In the genomic region with DNA sequence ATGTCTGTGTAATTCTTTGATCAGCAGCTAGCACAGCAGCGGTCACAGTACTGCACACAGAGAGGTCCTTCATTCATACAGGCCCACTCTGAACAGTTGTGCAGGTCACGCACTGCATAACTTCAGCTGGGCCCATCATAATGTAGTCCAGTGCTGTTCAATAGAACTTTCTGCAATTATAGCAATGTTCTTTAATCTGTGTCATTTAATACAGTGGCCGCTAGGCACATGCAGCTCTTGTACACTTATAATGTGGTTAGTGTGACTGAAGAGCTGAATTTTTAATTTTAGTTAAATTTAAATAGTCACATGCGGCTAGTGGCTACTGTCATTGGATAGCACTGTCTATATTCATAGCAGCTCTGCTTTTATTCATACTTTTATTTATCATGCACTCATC, we compare ENCODE assay signal across 15 cellular contexts. TPM values are rescaled to one million over a fixed set of nuclear protein-coding genes. Genes with fewer than 3 reads are reported as not detected.
DNase-seq lines count a peak whose midpoint lies in the region; ATAC-seq and TF ChIP-seq lines count a peak whose summit lies in the region.
"Had no signal": no experiment of that assay in that cellular context is flagged by ENCODE, and none has a peak within 500 bp of the region (broad histone marks: within the 10 kb centered on the region; RNA-seq: fewer than 3 reads in every experiment).

No MANE protein-coding gene starts in this region.

- no peak overlapping the region for H3K27ac Mint-ChIP-seq in activated T-cell treated with anti-CD3 and anti-CD28 coated beads, Interleukin-2, amount 50 U/mL, for 72 hours
- H3K27ac Mint-ChIP-seq: B cell; CD4-positive, alpha-beta memory T cell had no signal

- H3K4me1 Mint-ChIP-seq in activated T-cell treated with anti-CD3 and anti-CD28 coated beads, Interleukin-2, amount 50 U/mL, for 72 hours (ENCODE audit: low read depth), result no peaks in the 10 kb centered on the region
- H3K4me1 Mint-ChIP-seq: B cell; CD4-positive, alpha-beta memory T cell had no signal

- H3K4me3 ChIP-seq in gastroesophageal sphincter, result no peak overlapping the region
- no peak overlapping the region for H3K4me3 ChIP-seq in prostate gland

- TF ChIP-seq CTCF in gastroesophageal sphincter (IDR thresholded peaks at IDR 0.05) (peak in 1 of 4 experiments; percentile 10), prostate gland (IDR thresholded peaks at IDR 0.05) (no peak)

- peaks cover 7 to 45% (median 22%) of the 10 kb centered on the region in 3 donors for H3K4me1 ChIP-seq in gastroesophageal sphincter
- peaks cover 6% of the 10 kb centered on the region for H3K4me1 ChIP-seq in prostate gland (replicated peaks)

- no peak overlapping the region for H3K4me3 Mint-ChIP-seq in activated T-cell treated with anti-CD3 and anti-CD28 coated beads, Interleukin-2, amount 50 U/mL, for 72 hours
- H3K4me3 Mint-ChIP-seq: B cell; CD4-positive, alpha-beta memory T cell had no signal

- DNase-seq in left ventricle myocardium superior (no peak), cardiac septum (ENCODE audit: low spot score) (no peak), prostate gland (ENCODE audit: low spot score) (no peak), COR-L47 (lab: John Stamatoyannopoulos, UW) (no peak)
- no peak for DNase-seq in effector CD4-positive, alpha-beta T cell
- no peak for DNase-seq in activated T-cell treated with anti-CD3 and anti-CD28 coated beads, Interleukin-2, amount 50 U/mL, for 72 hours
- DNase-seq: CD4-positive, alpha-beta memory T cell; DND-41; H7; KBM-7; NCI-H1417 treated with DMSO at 0.1 percent for 48 hours; NCI-H1930; NCI-H526 treated with DMSO at 0.1 percent for 48 hours had no signal

- H3K9me3 ChIP-seq in gastroesophageal sphincter (no peaks in the 10 kb centered on the region), prostate gland (no peaks in the 10 kb centered on the region)

- peaks cover 16% of the 10 kb centered on the region for H3K27me3 Mint-ChIP-seq in activated T-cell treated with anti-CD3 and anti-CD28 coated beads, Interleukin-2, amount 50 U/mL, for 72 hours (ENCODE audit: low read depth)

- no peaks in the 10 kb centered on the region for H3K36me3 ChIP-seq in gastroesophageal sphincter
- H3K36me3 ChIP-seq in prostate gland, result no peaks in the 10 kb centered on the region

- no peaks in the 10 kb centered on the region for H3K9me3 Mint-ChIP-seq in activated T-cell treated with anti-CD3 and anti-CD28 coated beads, Interleukin-2, amount 50 U/mL, for 72 hours
- H3K9me3 Mint-ChIP-seq: CD4-positive, alpha-beta memory T cell had no signal

- no peak for TF ChIP-seq EP300 in gastroesophageal sphincter (IDR thresholded peaks at IDR 0.05)

- TF ChIP-seq POLR2A in gastroesophageal sphincter (IDR thresholded peaks at IDR 0.05) (no peak), prostate gland (IDR thresholded peaks at IDR 0.05) (no peak)

- H3K27ac ChIP-seq in gastroesophageal sphincter, result peak overlapping the region; percentile 60 to 90 (median 80)
- H3K27ac ChIP-seq in prostate gland, result peak overlapping the region; percentile 11 to 39

- H3K36me3 Mint-ChIP-seq in activated T-cell treated with anti-CD3 and anti-CD28 coated beads, Interleukin-2, amount 50 U/mL, for 72 hours (ENCODE audit: insufficient read depth in 2 of 2), result no peaks in the 10 kb centered on the region
- H3K36me3 Mint-ChIP-seq: CD4-positive, alpha-beta memory T cell had no signal

- H3K27me3 ChIP-seq in gastroesophageal sphincter (no peaks in the 10 kb centered on the region), prostate gland (replicated peaks; ENCODE audit: insufficient read depth) (no peaks in the 10 kb centered on the region)

- WGBS in gastroesophageal sphincter (ENCODE audit: low coverage in 1 of 2), 2 donors, result 53 to 67% methylated on average over 4 of the region's 4 CpGs
- WGBS in prostate gland, result 55% methylated on average over 4 of the region's 4 CpGs

- intact Hi-C loops in left ventricle myocardium superior (cut with micrococcal nuclease), result no loop called here
- intact Hi-C loops in cardiac septum (cut with DNase I), result no loop called here
- intact Hi-C loops in prostate gland (cut with DNase I), result no loop called here

- peak; percentile 8 for ATAC-seq in left ventricle myocardium superior
- ATAC-seq in gastroesophageal sphincter, result no peak
- no peak for ATAC-seq in activated T-cell treated with anti-CD3 and anti-CD28 coated beads, Interleukin-2, amount 50 U/mL, for 72 hours (replicated peaks in 1 of 2)

RNA-seq across cellular contexts. Expression of a gene that starts 48.7 kb away (rescaled TPM):
- total RNA-seq in left ventricle myocardium superior (11.6 TPM), cardiac septum (16.0 TPM), gastroesophageal sphincter (100 to 1,000 TPM in 1 of 4 donors, 10 to 100 TPM in 3; 39.0 to 121 (median 54.5) TPM), prostate gland (10 to 100 TPM in 1 of 2 donors, 1 to 10 TPM in 1; 3.7 to 13.2 TPM)
- total RNA-seq in activated T-cell treated with anti-CD3 and anti-CD28 coated beads, Interleukin-2, amount 50 U/mL, for 72 hours, result under 1 TPM; 0.23 to 0.38 TPM
- total RNA-seq: CD4-positive, alpha-beta memory T cell had no signal
